ENCODE assay signal across 8 cellular contexts in the genomic region with DNA sequence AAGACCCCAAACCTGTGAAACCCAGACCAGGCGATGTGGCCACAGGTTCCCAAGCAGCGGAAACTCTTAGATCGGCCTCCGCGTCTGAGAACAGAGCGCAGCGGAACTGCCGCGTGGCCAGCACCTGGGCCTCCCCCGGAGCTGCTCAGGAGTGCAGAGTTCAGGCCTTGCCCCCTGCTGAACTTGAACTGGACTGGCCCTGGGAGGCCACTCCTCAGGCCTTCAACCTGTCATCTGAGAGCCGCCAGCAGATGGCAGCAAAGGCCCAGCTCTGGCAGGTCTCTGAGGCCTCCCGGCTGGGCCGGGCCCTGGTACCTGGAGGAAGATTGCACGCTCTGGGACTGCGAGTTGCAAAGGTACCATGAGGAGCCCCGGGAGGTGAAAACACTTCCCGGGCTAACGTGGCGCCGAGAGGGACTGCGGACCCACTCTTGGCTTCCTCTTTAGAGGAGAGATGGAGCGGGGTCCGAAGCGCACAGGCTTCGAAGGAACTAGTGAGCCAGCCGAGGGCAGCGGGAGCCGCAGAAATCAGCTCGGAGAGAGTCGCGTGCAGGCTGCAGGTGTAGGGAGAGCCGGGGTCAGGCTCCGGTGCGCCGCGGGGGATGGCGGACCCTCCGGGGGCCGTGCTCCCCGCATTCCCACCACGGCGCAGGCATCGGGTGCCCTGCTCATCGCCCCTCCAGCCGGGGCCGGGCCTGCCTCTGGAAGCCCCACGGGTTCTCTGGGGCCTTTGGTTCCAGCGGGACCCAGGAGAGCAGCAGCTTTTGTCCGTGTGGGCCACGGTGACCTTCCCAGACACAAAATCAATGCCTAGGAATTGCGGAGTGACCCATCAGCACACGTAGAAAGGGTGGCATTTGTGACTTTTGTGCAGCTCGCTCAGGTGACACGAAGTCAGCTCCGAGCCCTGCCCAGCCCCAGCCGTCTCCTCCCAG.
A peak's percentile ranks its signal among the peaks of the same experiment; 100 is the strongest.
DNase-seq lines count a peak whose midpoint lies in the region; ATAC-seq and TF ChIP-seq lines count a peak whose summit lies in the region.

No MANE protein-coding gene starts in this region.

- TF ChIP-seq CTCF in kidney epithelial cell (IDR thresholded peaks at IDR 0.05; ENCODE audit: insufficient read depth, low read length, poor library complexity, severe bottlenecking), result peak; percentile 91

- H3K4me3 Mint-ChIP-seq in central memory CD8-positive, alpha-beta T cell, result peak overlapping the region; percentile 75

- peaks cover 6% of the 10 kb centered on the region for H3K4me1 Mint-ChIP-seq in central memory CD8-positive, alpha-beta T cell

- no peaks in the 10 kb centered on the region for H3K9me3 Mint-ChIP-seq in central memory CD8-positive, alpha-beta T cell

- DNase-seq in A172 (ENCODE audit: low spot score) (peak; percentile 41), NCI-H2029 (lab: John Stamatoyannopoulos, UW) (peak; percentile 56), kidney epithelial cell (ENCODE audit: low read depth) (no peak)
- DNase-seq in activated CD4-positive, CD25-positive, alpha-beta regulatory T cell treated with anti-CD3 and anti-CD28 coated beads, Interleukin-2, amount 50 U/mL, for 72 hours, result peak; percentile 96
- peak; percentile 72 to 85 for DNase-seq in central memory CD8-positive, alpha-beta T cell (ENCODE audit: low spot score in 2 of 2)
- peak; percentile 65 to 92 for DNase-seq in stimulated activated CD4-positive, alpha-beta T cell treated with anti-CD3 and anti-CD28 coated beads, Interleukin-1b, Interleukin-23, amount 100 ng/mL, for 1 hour (ENCODE audit: low read depth in 2 of 2)

- ATAC-seq in GM18508 (IDR thresholded peaks at IDR 0.05; ENCODE audit: insufficient read depth, unreplicated experiment), result peak; percentile 95
- peak; percentile 95 for ATAC-seq in HG02981 (IDR thresholded peaks at IDR 0.05; ENCODE audit: unreplicated experiment)
- peak; percentile 90 for ATAC-seq in central memory CD8-positive, alpha-beta T cell (replicated peaks; ENCODE audit: extremely low read depth, poor library complexity, severe bottlenecking)

- no peak overlapping the region for H3K27ac Mint-ChIP-seq in central memory CD8-positive, alpha-beta T cell (ENCODE audit: low read depth)

- H3K4me3 ChIP-seq in kidney epithelial cell (ENCODE audit: low read depth, low read length), result no peak overlapping the region

- H3K27me3 ChIP-seq in kidney epithelial cell (ENCODE audit: control insufficient read depth, insufficient read depth, low read length), result peaks cover 42% of the 10 kb centered on the region

- H3K27me3 Mint-ChIP-seq in central memory CD8-positive, alpha-beta T cell, result peaks cover 22% of the 10 kb centered on the region

- H3K36me3 ChIP-seq in kidney epithelial cell (ENCODE audit: control insufficient read depth, insufficient read depth, low read length), result no peaks in the 10 kb centered on the region

- H3K36me3 Mint-ChIP-seq in central memory CD8-positive, alpha-beta T cell (ENCODE audit: insufficient read depth), result no peaks in the 10 kb centered on the region
